In genomic region chr14:66101662-66102061, GRCh38 we compare ENCODE assay signal across 25 cellular contexts.
"Had no signal": no experiment of that assay in that cellular context is flagged by ENCODE, and none has a peak within 500 bp of the region (broad histone marks: within the 10 kb centered on the region; RNA-seq: fewer than 3 reads in every experiment).

No MANE protein-coding gene starts in this region.

- H3K4me3 ChIP-seq: ascending aorta, breast epithelium, cardiac muscle cell, colonic mucosa, gastrocnemius medialis, heart right ventricle had no signal

- DNase-seq: activated CD4-positive, alpha-beta memory T cell treated with anti-CD3 and anti-CD28 coated beads for 36 hours; activated CD4-positive, alpha-beta T cell treated with anti-CD3 and anti-CD28 coated beads for 36 hours; activated CD4-positive, alpha-beta T cell treated with anti-CD3 and anti-CD28 coated beads, Interleukin-2, amount 10 ng/mL, durations not matched to agents 24 days and 14 days; activated CD4-positive, CD25-positive, alpha-beta regulatory T cell; activated CD4-positive, CD25-positive, alpha-beta regulatory T cell treated with anti-CD3 and anti-CD28 coated beads, Interleukin-2, amount 50 U/mL, for 72 hours; activated CD8-positive, alpha-beta memory T cell treated with anti-CD3 and anti-CD28 coated beads, Interleukin-2, amount 10 ng/mL, durations not matched to agents 7 days and 5 days; activated CD8-positive, alpha-beta memory T cell treated with anti-CD3 and anti-CD28 coated beads, Interleukin-2, amount 50 U/mL, for 4 hours; activated CD8-positive, alpha-beta T cell treated with anti-CD3 and anti-CD28 coated beads, Interleukin-2, amount 10 ng/mL, durations not matched to agents 7 days and 5 days; activated effector memory CD4-positive, alpha-beta T cell treated with anti-CD3 and anti-CD28 coated beads, Interleukin-2, amount 50 U/mL, for 16 hours; activated naive CD4-positive, alpha-beta T cell treated with anti-CD3 and anti-CD28 coated beads for 36 hours; activated naive CD8-positive, alpha-beta T cell treated with anti-CD3 and anti-CD28 coated beads for 36 hours; activated naive CD8-positive, alpha-beta T cell treated with anti-CD3 and anti-CD28 coated beads, Interleukin-2, amount 50 U/mL, for 24 hours; activated T-cell treated with anti-CD3 and anti-CD28 coated beads, Interleukin-2, amount 50 U/mL, for 1 hour; activated T-cell treated with anti-CD3 and anti-CD28 coated beads, Interleukin-2, amount 50 U/mL, for 48 hours; central memory CD4-positive, alpha-beta T cell; cerebellar nuclear complex; colonic mucosa; effector CD8-positive, alpha-beta T cell; foreskin keratinocyte; gastrocnemius medialis; heart right ventricle; T-helper 2 cell had no signal

- H3K27me3 ChIP-seq: ascending aorta, breast epithelium, cardiac muscle cell, colonic mucosa, gastrocnemius medialis had no signal

- H3K36me3 ChIP-seq: ascending aorta, breast epithelium, cardiac muscle cell, colonic mucosa, gastrocnemius medialis, heart right ventricle had no signal

- H3K27ac ChIP-seq: ascending aorta, breast epithelium, cardiac muscle cell, colonic mucosa, foreskin keratinocyte, gastrocnemius medialis, heart right ventricle had no signal

- H3K4me1 ChIP-seq: ascending aorta, breast epithelium, colonic mucosa, foreskin keratinocyte, gastrocnemius medialis, heart right ventricle had no signal

- H3K9me3 ChIP-seq: ascending aorta, breast epithelium, colonic mucosa, gastrocnemius medialis, heart right ventricle had no signal
